2 cellular contexts compared by ENCODE assay signal in genomic region chr5:95360667-95361066, GRCh38. TPM values are rescaled to one million over a fixed set of nuclear protein-coding genes. Genes with fewer than 3 reads are reported as not detected.
"Had no signal": no experiment of that assay in that cellular context is flagged by ENCODE, and none has a peak within 500 bp of the region (broad histone marks: within the 10 kb centered on the region; RNA-seq: fewer than 3 reads in every experiment).

No MANE protein-coding gene starts in this region.

RNA-seq across cellular contexts. Expression of gene FAM81B, which starts 30.5 kb away (rescaled TPM):
- total RNA-seq: G401, GM12878 had no signal
- polyA plus RNA-seq: GM12878 had no signal
